In the genomic region with DNA sequence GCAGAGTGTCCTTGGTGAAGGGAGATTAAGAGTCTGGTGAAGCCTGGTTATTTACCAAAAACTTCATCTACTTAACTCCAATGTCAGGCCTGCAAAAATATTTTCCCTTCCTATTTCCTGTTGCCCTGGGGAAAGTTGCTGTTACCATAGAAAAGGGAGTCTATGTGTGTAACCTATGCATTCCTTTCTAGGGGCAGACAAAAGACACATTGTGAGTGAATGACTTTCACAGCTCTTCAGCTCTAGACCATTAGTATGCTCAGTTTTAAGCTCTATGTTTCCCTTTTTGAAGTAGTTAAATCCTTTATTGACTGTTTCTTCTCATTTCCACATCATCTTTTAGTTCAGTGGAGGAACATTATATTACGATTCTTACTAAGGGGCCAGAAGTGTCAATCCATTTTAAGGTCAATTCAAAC, we compare ENCODE assay signal across 11 cellular contexts. TPM values are rescaled to one million over a fixed set of nuclear protein-coding genes. Genes with fewer than 3 reads are reported as not detected.
DNase-seq lines count a peak whose midpoint lies in the region; ATAC-seq and TF ChIP-seq lines count a peak whose summit lies in the region.
"Had no signal": no experiment of that assay in that cellular context is flagged by ENCODE, and none has a peak within 500 bp of the region (broad histone marks: within the 10 kb centered on the region; RNA-seq: fewer than 3 reads in every experiment).

No MANE protein-coding gene starts in this region.

- ATAC-seq in GM21723 (IDR thresholded peaks at IDR 0.05; ENCODE audit: unreplicated experiment), result no peak
- ATAC-seq: mucosa of descending colon had no signal

- no peaks in the 10 kb centered on the region for H3K79me2 ChIP-seq in smooth muscle cell (ENCODE audit: low read depth)

- peaks cover 23% of the 10 kb centered on the region for H3K4me1 ChIP-seq in smooth muscle cell (ENCODE audit: low read depth)

- H3K36me3 ChIP-seq in smooth muscle cell (ENCODE audit: low read depth), result no peaks in the 10 kb centered on the region
- H3K36me3 ChIP-seq: transverse colon had no signal

- WGBS in smooth muscle cell (ENCODE audit: low lambda C conversion rate), result 72% methylated on average over 1 of the region's 1 CpG

- no peaks in the 10 kb centered on the region for H3K27me3 ChIP-seq in smooth muscle cell (ENCODE audit: low read depth)
- H3K27me3 ChIP-seq: transverse colon had no signal

- DNase-seq in DMS53 (lab: John Stamatoyannopoulos, UW), result peak; percentile 60
- DNase-seq in DMS53 treated with DMSO at 0.1 percent for 48 hours (lab: John Stamatoyannopoulos, UW; ENCODE audit: unreplicated experiment), result no peak
- peak; percentile 27 for DNase-seq in amniotic epithelial cell (ENCODE audit: low read depth)
- DNase-seq in iPS DF 19.7 (ENCODE audit: low read depth, low spot score), result peak; percentile 40
- no peak for DNase-seq in smooth muscle cell (lab: John Stamatoyannopoulos, UW; ENCODE audit: unreplicated experiment)
- DNase-seq in superior temporal gyrus (ENCODE audit: extremely low spot score), result no peak
- no peak for DNase-seq in ACHN
- DNase-seq: activated effector memory CD4-positive, alpha-beta T cell treated with anti-CD3 and anti-CD28 coated beads, Interleukin-2, amount 50 U/mL, for 16 hours; mucosa of descending colon; transverse colon had no signal

- H3K27ac ChIP-seq in smooth muscle cell (ENCODE audit: low read depth), result peak overlapping the region; percentile 83
- H3K27ac ChIP-seq: transverse colon had no signal

- peak overlapping the region; percentile 33 for H2AFZ ChIP-seq in smooth muscle cell (ENCODE audit: low read depth)

- in situ Hi-C loops in ACHN (cut with HindIII; ENCODE audit: low pct_ligation_motif_present, low pct_unique_long_range_greater_than_20kb, low sequenced_read_pairs), result no loop called here

- H3K4me3 ChIP-seq in smooth muscle cell, result no peak overlapping the region
- H3K4me3 ChIP-seq: mucosa of descending colon, transverse colon had no signal

- no peaks in the 10 kb centered on the region for H3K9me3 ChIP-seq in smooth muscle cell (replicated peaks; ENCODE audit: low read depth)
- H3K9me3 ChIP-seq: mucosa of descending colon, transverse colon had no signal

- no peaks in the 10 kb centered on the region for H4K20me1 ChIP-seq in smooth muscle cell (ENCODE audit: low read depth)

- H3K9ac ChIP-seq in smooth muscle cell (ENCODE audit: low read depth), result peak overlapping the region; percentile 23

- H3F3A ChIP-seq in smooth muscle cell (ENCODE audit: low read depth), result peaks cover 6% of the 10 kb centered on the region

- no peak for TF ChIP-seq CTCF in smooth muscle cell (IDR thresholded peaks at IDR 0.05; ENCODE audit: borderline replicate concordance, insufficient read depth, poor library complexity, severe bottlenecking)

- peak overlapping the region; percentile 10 for H3K4me2 ChIP-seq in smooth muscle cell

RNA-seq across cellular contexts. Expression of gene SGCE, which starts 45.6 kb away (rescaled TPM):
- 114 and 123 TPM in 2 replicates for total RNA-seq in smooth muscle cell
- polyA plus RNA-seq in smooth muscle cell, result 87.1 and 96.1 TPM in 2 replicates

Comparison
In these comparisons a context has a peak if more than half of its experiments do, and no peak if none do; other contexts are left out.
1. DNase-seq: peak in DMS53 (single experiment), amniotic epithelial cell (single experiment) and iPS DF 19.7 (single experiment); none in DMS53 treated with DMSO at 0.1 percent for 48 hours (single experiment), smooth muscle cell (single experiment), superior temporal gyrus (single experiment) and ACHN (single experiment).